In genomic region chr10:78318305-78318704, GRCh38 we compare ENCODE assay signal across 30 cellular contexts.
A peak's percentile ranks its signal among the peaks of the same experiment; 100 is the strongest.
DNase-seq lines count a peak whose midpoint lies in the region; ATAC-seq and TF ChIP-seq lines count a peak whose summit lies in the region.
"Had no signal": no experiment of that assay in that cellular context is flagged by ENCODE, and none has a peak within 500 bp of the region (broad histone marks: within the 10 kb centered on the region; RNA-seq: fewer than 3 reads in every experiment).

No MANE protein-coding gene starts in this region.

- H3K23ac ChIP-seq in IMR-90 (ENCODE audit: low read depth, low read length) (no peak overlapping the region), mesenchymal stem cell (ENCODE audit: low read length in 2 of 2) (no peak overlapping the region)

- H2BK5ac ChIP-seq in IMR-90 (ENCODE audit: low read depth, low read length, poor library complexity, severe bottlenecking) (no peak overlapping the region), mesenchymal stem cell (ENCODE audit: low read depth, low read length, poor library complexity, severe bottlenecking) (no peak overlapping the region)

- H4K20me1 ChIP-seq in IMR-90 (ENCODE audit: insufficient read depth, low read length) (no peaks in the 10 kb centered on the region), smooth muscle cell (ENCODE audit: low read depth) (no peaks in the 10 kb centered on the region)

- H3K79me2 ChIP-seq in smooth muscle cell (ENCODE audit: low read depth): no peaks in the 10 kb centered on the region
- H3K79me2 ChIP-seq: parathyroid adenoma had no signal

- H3K14ac ChIP-seq in IMR-90 (replicated peaks; ENCODE audit: low read depth, low read length) (no peak overlapping the region), mesenchymal stem cell (ENCODE audit: low read length in 2 of 2) (no peak overlapping the region)

- H2BK15ac ChIP-seq in IMR-90 (ENCODE audit: low read depth, low read length) (no peak overlapping the region), mesenchymal stem cell (ENCODE audit: low read depth, poor library complexity, severe bottlenecking) (no peak overlapping the region)

- ATAC-seq in IMR-90 (ENCODE audit: low read depth): no peak
- ATAC-seq: activated CD4-positive, alpha-beta T cell treated with anti-CD3 and anti-CD28 coated beads for 36 hours; activated CD8-positive, alpha-beta T cell treated with anti-CD3 and anti-CD28 coated beads, Interleukin-2, amount 10 ng/mL, durations not matched to agents 7 days and 5 days; CD8-positive, alpha-beta T cell; effector memory CD8-positive, alpha-beta T cell had no signal

- in situ Hi-C loops in IMR-90 (cut with MboI; ENCODE audit: low sequenced_read_pairs): no loop called here

- H2AK9ac ChIP-seq in IMR-90 (replicated peaks; ENCODE audit: low read depth, low read length, poor library complexity): no peak overlapping the region

- H3K4me2 ChIP-seq in IMR-90 (ENCODE audit: low read depth, low read length): no peak overlapping the region
- no peak overlapping the region for H3K4me2 ChIP-seq in mesenchymal stem cell (ENCODE audit: low read length, poor library complexity, severe bottlenecking)
- no peak overlapping the region for H3K4me2 ChIP-seq in smooth muscle cell
- H3K4me2 ChIP-seq: neural progenitor cell had no signal

- no TSS peak for BruUV-seq in IMR-90 (replicated peaks; lab: Mats Ljungman, UMichigan)

- no peak for DNase-seq in IMR-90
- DNase-seq in activated CD8-positive, alpha-beta memory T cell treated with anti-CD3 and anti-CD28 coated beads, Interleukin-2, amount 50 U/mL, for 48 hours: peak; percentile 12
- DNase-seq in mesenchymal stem cell: no peak
- DNase-seq in smooth muscle cell (lab: John Stamatoyannopoulos, UW; ENCODE audit: unreplicated experiment): no peak
- DNase-seq in T-helper 1 cell: no peak
- DNase-seq in D341Med (ENCODE audit: low spot score): no peak
- DNase-seq in pons (ENCODE audit: low spot score): no peak
- no peak for DNase-seq in medulla oblongata (ENCODE audit: extremely low spot score)
- DNase-seq: activated CD4-positive, alpha-beta T cell treated with anti-CD3 and anti-CD28 coated beads for 36 hours; activated CD8-positive, alpha-beta T cell treated with anti-CD3 and anti-CD28 coated beads, Interleukin-2, amount 10 ng/mL, durations not matched to agents 7 days and 5 days; activated gamma-delta T cell treated with Interleukin-2 at 50 U/mL for 16 hours; activated T-cell treated with anti-CD3 and anti-CD28 coated beads, Interleukin-2, amount 50 U/mL, for 1 hour; BE2C; colonic mucosa; DMS 273 treated with DMSO at 0.1 percent for 48 hours; effector memory CD8-positive, alpha-beta T cell; erythroblast; H7; mesendoderm; NCI-H1694; NCI-H774; SIG-M5; stimulated activated CD4-positive, alpha-beta T cell treated with anti-CD3 and anti-CD28 coated beads, Interleukin-4, amount 100 ng/mL, for 24 hours had no signal

- no CpG with 5 or more reads among the region's 1 CpG for WGBS in IMR-90 (ENCODE audit: extremely low coverage in 2 of 2, insufficient read length in 1 of 2), 2 experiments
- WGBS in mesenchymal stem cell: 89% methylated on average over 1 of the region's 1 CpG
- WGBS in smooth muscle cell (ENCODE audit: low lambda C conversion rate): 95% methylated on average over 1 of the region's 1 CpG

- no peak for TF ChIP-seq CTCF in IMR-90 (conservative IDR thresholded peaks at IDR 0.05; ENCODE audit: low read depth, low read length)
- no peak for TF ChIP-seq CTCF in smooth muscle cell (IDR thresholded peaks at IDR 0.05; ENCODE audit: borderline replicate concordance, insufficient read depth, poor library complexity, severe bottlenecking)

- dilution Hi-C loops in IMR-90 (cut with HindIII; ENCODE audit: low sequenced_read_pairs, unreplicated experiment): no loop called here

- CTCF ChIA-PET in IMR-90 (lab: Yijun Ruan, JAX): interaction anchor here (0.7 kb wide), 1 partner anchor 7 kb away, joined by 3 read pairs; no protein-coding TSS in a partner anchor

- H3K79me1 ChIP-seq in IMR-90 (ENCODE audit: low read depth in 1 of 2, low read length in 2 of 2) (no peaks in the 10 kb centered on the region), mesenchymal stem cell (replicated peaks; ENCODE audit: low read length, poor library complexity, severe bottlenecking) (no peaks in the 10 kb centered on the region)

- no peak for TF ChIP-seq RAD21 in IMR-90 (IDR thresholded peaks at IDR 0.05; ENCODE audit: low read length)

- H2BK120ac ChIP-seq in IMR-90 (ENCODE audit: low read depth, low read length) (no peak overlapping the region), mesenchymal stem cell (ENCODE audit: low read depth, low read length) (no peak overlapping the region)

- H3K9ac ChIP-seq in IMR-90 (ENCODE audit: low read depth, low read length) (no peak overlapping the region), mesenchymal stem cell (ENCODE audit: low read length) (no peak overlapping the region), smooth muscle cell (ENCODE audit: low read depth) (no peak overlapping the region)
- H3K9ac ChIP-seq: neural progenitor cell, parathyroid adenoma had no signal

- peaks cover 30% of the 10 kb centered on the region for H3F3A ChIP-seq in smooth muscle cell (ENCODE audit: low read depth)

- TF ChIP-seq POLR2A in IMR-90 (IDR thresholded peaks at IDR 0.05; ENCODE audit: low read depth, low read length): no peak

- H3K56ac ChIP-seq in IMR-90 (ENCODE audit: extremely low read depth, insufficient read depth, low read length): no peak overlapping the region

- H3K4ac ChIP-seq in IMR-90 (ENCODE audit: low read depth, low read length) (no peak overlapping the region), mesenchymal stem cell (ENCODE audit: low read depth in 1 of 2, low read length in 2 of 2) (no peak overlapping the region)

- H2BK12ac ChIP-seq in mesenchymal stem cell (ENCODE audit: low read length in 2 of 2): peak overlapping the region in 1 of 2 experiments; percentile 29

- POLR2A ChIA-PET in IMR-90 (lab: Charles Lee; ENCODE audit: unreplicated experiment): no interaction called here

- no peak overlapping the region for H3K18ac ChIP-seq in IMR-90 (ENCODE audit: low read depth, low read length)
- H3K18ac ChIP-seq in mesenchymal stem cell (ENCODE audit: low read depth in 1 of 2, low read length in 2 of 2): peak overlapping the region in 1 of 2 experiments; percentile 70

- intact Hi-C loops in IMR-90 (cut with micrococcal nuclease): no loop called here

- H3K4me1 ChIP-seq in IMR-90 (ENCODE audit: control insufficient read depth, insufficient read depth, low read length): peaks cover 3% of the 10 kb centered on the region; the same call in 1 of the 2 replicates
- H3K4me1 ChIP-seq in mesenchymal stem cell (ENCODE audit: control insufficient read depth, insufficient read depth, low read depth, low read length): peaks cover 9% of the 10 kb centered on the region
- no peaks in the 10 kb centered on the region for H3K4me1 ChIP-seq in smooth muscle cell (ENCODE audit: low read depth)
- H3K4me1 ChIP-seq: colonic mucosa had no signal

- H2AFZ ChIP-seq in IMR-90 (replicated peaks; ENCODE audit: low read length, poor library complexity) (peak overlapping the region; percentile 47), mesenchymal stem cell (ENCODE audit: low read depth, low read length) (no peak overlapping the region), smooth muscle cell (ENCODE audit: low read depth) (no peak overlapping the region)
- H2AFZ ChIP-seq: neural progenitor cell, parathyroid adenoma had no signal

- H3K4me3 ChIP-seq in IMR-90 (ENCODE audit: insufficient read depth, low read depth, low read length) (no peak overlapping the region), mesenchymal stem cell (ENCODE audit: insufficient read depth in 1 of 2, low read depth in 1 of 2, low read length in 2 of 2) (no peak overlapping the region), smooth muscle cell (no peak overlapping the region)
- H3K4me3 ChIP-seq: ascending aorta, cardiac muscle cell, colonic mucosa, heart right ventricle, neural progenitor cell had no signal

- H3K27me3 ChIP-seq in IMR-90 (ENCODE audit: control insufficient read depth, insufficient read depth, low read length): peaks cover 7% of the 10 kb centered on the region
- H3K27me3 ChIP-seq in mesenchymal stem cell (ENCODE audit: control insufficient read depth in 1 of 2, insufficient read depth in 1 of 2, low read length in 2 of 2): no peaks in the 10 kb centered on the region
- H3K27me3 ChIP-seq in smooth muscle cell (ENCODE audit: low read depth): no peaks in the 10 kb centered on the region
- H3K27me3 ChIP-seq: ascending aorta, BE2C, cardiac muscle cell, colonic mucosa, heart right ventricle, neural progenitor cell had no signal

- H4K8ac ChIP-seq in IMR-90 (ENCODE audit: low read depth in 2 of 2, low read length in 2 of 2) (no peak overlapping the region), mesenchymal stem cell (ENCODE audit: low read length) (no peak overlapping the region)

- H4K91ac ChIP-seq in IMR-90 (ENCODE audit: insufficient read depth, low read depth, low read length) (no peak overlapping the region), mesenchymal stem cell (ENCODE audit: low read length) (peak overlapping the region; percentile 29)

- H3K9me3 ChIP-seq in IMR-90 (ENCODE audit: control insufficient read depth, insufficient read depth, low read length) (no peaks in the 10 kb centered on the region), mesenchymal stem cell (ENCODE audit: control insufficient read depth, low read length) (peaks cover 9% of the 10 kb centered on the region), smooth muscle cell (replicated peaks; ENCODE audit: low read depth) (no peaks in the 10 kb centered on the region)
- H3K9me3 ChIP-seq: ascending aorta, BE2C, colonic mucosa had no signal

- H3K9me1 ChIP-seq in IMR-90 (ENCODE audit: insufficient read depth, low read length): no peaks in the 10 kb centered on the region

- H3K27ac ChIP-seq in IMR-90 (ENCODE audit: insufficient read depth, low read length): no peak overlapping the region
- H3K27ac ChIP-seq in mesenchymal stem cell (ENCODE audit: low read length, poor library complexity, severe bottlenecking): no peak overlapping the region
- H3K27ac ChIP-seq in smooth muscle cell (ENCODE audit: low read depth): peak overlapping the region; percentile 87
- H3K27ac ChIP-seq: ascending aorta, cardiac muscle cell, colonic mucosa, heart right ventricle, neural progenitor cell, parathyroid adenoma, VCaP had no signal

- H3K36me3 ChIP-seq in IMR-90 (ENCODE audit: control insufficient read depth, insufficient read depth, low read length): no peaks in the 10 kb centered on the region
- peaks cover 0 to 2% of the 10 kb centered on the region in 2 experiments for H3K36me3 ChIP-seq in mesenchymal stem cell (ENCODE audit: control insufficient read depth in 1 of 2, insufficient read depth in 2 of 2, low read depth in 1 of 2, low read length in 2 of 2)
- H3K36me3 ChIP-seq in smooth muscle cell (ENCODE audit: low read depth): no peaks in the 10 kb centered on the region
- H3K36me3 ChIP-seq: ascending aorta, BE2C, cardiac muscle cell, colonic mucosa, heart right ventricle, neural progenitor cell had no signal

- H2AK5ac ChIP-seq in IMR-90 (ENCODE audit: low read depth, low read length) (no peak overlapping the region), mesenchymal stem cell (ENCODE audit: low read length, severe bottlenecking) (no peak overlapping the region)

- H4K5ac ChIP-seq in IMR-90 (ENCODE audit: low read depth, low read length): no peak overlapping the region

- H2BK20ac ChIP-seq in IMR-90 (ENCODE audit: low read depth, low read length): no peak overlapping the region

TF ChIP-seq in IMR-90, 13 proteins besides CTCF, POLR2A, EP300 and RAD21 (continues in another document):
- no peak for TF ChIP-seq CHD1 (IDR thresholded peaks at IDR 0.05; ENCODE audit: low read depth, low read length)
